Comparison of ENCODE assay signal across 6 cellular contexts in genomic region chr9:136726631-136727191, GRCh38. TPM values are rescaled to one million over a fixed set of nuclear protein-coding genes. Genes with fewer than 3 reads are reported as not detected.
DNase-seq lines count a peak whose midpoint lies in the region.

No MANE protein-coding gene starts in this region.

- POLR2A ChIA-PET in activated CD4-positive, alpha-beta memory T cell treated with anti-CD3 and anti-CD28 coated beads, Interleukin-2, amount 10 ng/mL, durations not matched to agents 7 days and 5 days (lab: Charles Lee) = interaction anchor here (0.6 to 4.2 kb wide), 28 partner anchors 8 to 496 kb away, joined by 3 to 29 read pairs (median 5); partner anchors contain the start of genes DNLZ, LCN10, LCN8 and TRAF2

- DNase-seq in NCI-H2081 (lab: John Stamatoyannopoulos, UW) (peak; percentile 16 to 54), NCI-H2081 treated with DMSO at 0.1 percent for 48 hours (lab: John Stamatoyannopoulos, UW) (no peak), iris pigment epithelial cell (ENCODE audit: low read depth) (peak; percentile 39), islet precursor cell (no peak), amniotic stem cell (lab: John Stamatoyannopoulos, UW) (no peak)
- peak; percentile 71 for DNase-seq in activated CD4-positive, alpha-beta memory T cell treated with anti-CD3 and anti-CD28 coated beads, Interleukin-2, amount 10 ng/mL, durations not matched to agents 7 days and 5 days

- H3K9me3 Mint-ChIP-seq in activated CD4-positive, alpha-beta memory T cell treated with anti-CD3 and anti-CD28 coated beads, Interleukin-2, amount 10 ng/mL, durations not matched to agents 7 days and 5 days = no peaks in the 10 kb centered on the region

- H3K36me3 Mint-ChIP-seq in activated CD4-positive, alpha-beta memory T cell treated with anti-CD3 and anti-CD28 coated beads, Interleukin-2, amount 10 ng/mL, durations not matched to agents 7 days and 5 days (ENCODE audit: low read depth) = peaks cover 41% of the 10 kb centered on the region

- peak overlapping the region; percentile 93 for H3K4me3 Mint-ChIP-seq in activated CD4-positive, alpha-beta memory T cell treated with anti-CD3 and anti-CD28 coated beads, Interleukin-2, amount 10 ng/mL, durations not matched to agents 7 days and 5 days

- H3K4me1 Mint-ChIP-seq in activated CD4-positive, alpha-beta memory T cell treated with anti-CD3 and anti-CD28 coated beads, Interleukin-2, amount 10 ng/mL, durations not matched to agents 7 days and 5 days = peaks cover 38% of the 10 kb centered on the region

- peak overlapping the region; percentile 86 for H3K27ac Mint-ChIP-seq in activated CD4-positive, alpha-beta memory T cell treated with anti-CD3 and anti-CD28 coated beads, Interleukin-2, amount 10 ng/mL, durations not matched to agents 7 days and 5 days

- H3K27me3 Mint-ChIP-seq in activated CD4-positive, alpha-beta memory T cell treated with anti-CD3 and anti-CD28 coated beads, Interleukin-2, amount 10 ng/mL, durations not matched to agents 7 days and 5 days = no peaks in the 10 kb centered on the region

- CTCF ChIA-PET in activated CD4-positive, alpha-beta memory T cell treated with anti-CD3 and anti-CD28 coated beads, Interleukin-2, amount 10 ng/mL, durations not matched to agents 7 days and 5 days (lab: Charles Lee) = interaction anchor here (0.6 to 1.9 kb wide), 20 partner anchors 9 to 523 kb away, joined by 3 to 7 read pairs (median 4); partner anchors contain the start of gene FUT7

RNA-seq across cellular contexts. Expression of gene DIPK1B, which starts 14.3 kb away (rescaled TPM):
- total RNA-seq in activated CD4-positive, alpha-beta memory T cell treated with anti-CD3 and anti-CD28 coated beads, Interleukin-2, amount 10 ng/mL, durations not matched to agents 7 days and 5 days = under 1 TPM; 0.15 to 0.18 TPM

RNA-seq across cellular contexts. Expression of gene LCN10, which starts 16.0 kb away (rescaled TPM):
- not detected for total RNA-seq in activated CD4-positive, alpha-beta memory T cell treated with anti-CD3 and anti-CD28 coated beads, Interleukin-2, amount 10 ng/mL, durations not matched to agents 7 days and 5 days

RNA-seq across cellular contexts. Expression of gene LCN6, which starts 21.6 kb away (rescaled TPM):
- under 1 TPM in 1 of 2 experiments, not detected in 1; 0.40 TPM for total RNA-seq in activated CD4-positive, alpha-beta memory T cell treated with anti-CD3 and anti-CD28 coated beads, Interleukin-2, amount 10 ng/mL, durations not matched to agents 7 days and 5 days

RNA-seq across cellular contexts. Expression of gene LCN8, which starts 31.3 kb away (rescaled TPM):
- total RNA-seq in activated CD4-positive, alpha-beta memory T cell treated with anti-CD3 and anti-CD28 coated beads, Interleukin-2, amount 10 ng/mL, durations not matched to agents 7 days and 5 days = not detected

RNA-seq across cellular contexts. Expression of gene LCN15, which starts 37.6 kb away (rescaled TPM):
- not detected for total RNA-seq in activated CD4-positive, alpha-beta memory T cell treated with anti-CD3 and anti-CD28 coated beads, Interleukin-2, amount 10 ng/mL, durations not matched to agents 7 days and 5 days

Comparison
In these comparisons a context has a peak if more than half of its experiments do, and no peak if none do; other contexts are left out.
1. DNase-seq: peak in NCI-H2081 (2 of 2), activated CD4-positive, alpha-beta memory T cell treated with anti-CD3 and anti-CD28 coated beads, Interleukin-2, amount 10 ng/mL, durations not matched to agents 7 days and 5 days (single experiment) and iris pigment epithelial cell (single experiment); none in NCI-H2081 treated with DMSO at 0.1 percent for 48 hours (single experiment), islet precursor cell (single experiment) and amniotic stem cell (single experiment).